21 cellular contexts compared by ENCODE assay signal in genomic region chr7:157684596-157685429, GRCh38.
DNase-seq lines count a peak whose midpoint lies in the region; ATAC-seq and TF ChIP-seq lines count a peak whose summit lies in the region.
"Had no signal": no experiment of that assay in that cellular context is flagged by ENCODE, and none has a peak within 500 bp of the region (broad histone marks: within the 10 kb centered on the region; RNA-seq: fewer than 3 reads in every experiment).

No MANE protein-coding gene starts in this region.

- H3K27me3 ChIP-seq in upper lobe of right lung, result peaks cover 100% of the 10 kb centered on the region

- ATAC-seq in Right ventricle myocardium inferior (no peak), upper lobe of right lung (no peak)
- ATAC-seq: body of pancreas, mucosa of descending colon had no signal

- peaks cover 5% of the 10 kb centered on the region for H3K4me1 Mint-ChIP-seq in chondrocyte (ENCODE audit: low read depth)

- H3K36me3 Mint-ChIP-seq in chondrocyte (ENCODE audit: low read depth), result no peaks in the 10 kb centered on the region
- H3K36me3 Mint-ChIP-seq: activated naive CD4-positive, alpha-beta T cell treated with anti-CD3 and anti-CD28 coated beads, Interleukin-2, amount 10 ng/mL, durations not matched to agents 7 days and 5 days had no signal

- H3K27me3 Mint-ChIP-seq in chondrocyte (ENCODE audit: low read depth), result peaks cover 71% of the 10 kb centered on the region

- H3K4me3 Mint-ChIP-seq in chondrocyte (ENCODE audit: unreplicated experiment), result no peak overlapping the region
- H3K4me3 Mint-ChIP-seq: activated CD4-positive, alpha-beta T cell treated with anti-CD3 and anti-CD28 coated beads, Interleukin-2, amount 10 ng/mL, durations not matched to agents 7 days and 5 days; activated naive CD4-positive, alpha-beta T cell treated with anti-CD3 and anti-CD28 coated beads, Interleukin-2, amount 10 ng/mL, durations not matched to agents 7 days and 5 days had no signal

- H3K27ac Mint-ChIP-seq in chondrocyte (ENCODE audit: unreplicated experiment), result no peak overlapping the region

- H3K9me3 ChIP-seq in upper lobe of right lung, result no peaks in the 10 kb centered on the region
- H3K9me3 ChIP-seq: body of pancreas, mucosa of descending colon, transverse colon had no signal

- no peaks in the 10 kb centered on the region for H3K36me3 ChIP-seq in upper lobe of right lung
- H3K36me3 ChIP-seq: transverse colon had no signal

- no peak overlapping the region for H3K4me3 ChIP-seq in upper lobe of right lung
- H3K4me3 ChIP-seq: body of pancreas, mucosa of descending colon, SK-N-MC had no signal

- H3K9me3 Mint-ChIP-seq in chondrocyte (ENCODE audit: low read depth), result no peaks in the 10 kb centered on the region
- H3K9me3 Mint-ChIP-seq: activated CD4-positive, alpha-beta T cell treated with anti-CD3 and anti-CD28 coated beads, Interleukin-2, amount 10 ng/mL, durations not matched to agents 7 days and 5 days; activated naive CD4-positive, alpha-beta T cell treated with anti-CD3 and anti-CD28 coated beads, Interleukin-2, amount 10 ng/mL, durations not matched to agents 7 days and 5 days had no signal

- intact Hi-C loops in cardiac septum (cut with DNase I) (no loop called here), Right ventricle myocardium inferior (cut with DNase I) (no loop called here), upper lobe of right lung (cut with DNase I) (no loop called here)

- TF ChIP-seq CTCF in chondrocyte (IDR thresholded peaks at IDR 0.05) (no peak), upper lobe of right lung (IDR thresholded peaks at IDR 0.05) (no peak)

- DNase-seq in cardiac septum (ENCODE audit: low spot score), result peak; percentile 50
- DNase-seq in Right ventricle myocardium inferior (ENCODE audit: missing footprints), result no peak
- peak; percentile 79 for DNase-seq in chondrocyte (ENCODE audit: low spot score)
- peak; percentile 79 for DNase-seq in mesenteric fat pad (ENCODE audit: low spot score)
- DNase-seq in upper lobe of right lung, result peak; percentile 47
- no peak for DNase-seq in GDM1 (lab: John Stamatoyannopoulos, UW)
- DNase-seq in mucosa of gallbladder (ENCODE audit: low spot score), result no peak
- DNase-seq in cerebellar nuclear complex (lab: John Stamatoyannopoulos, UW), result no peak
- DNase-seq: activated CD4-positive, alpha-beta T cell treated with anti-CD3 and anti-CD28 coated beads, Interleukin-2, amount 10 ng/mL, durations not matched to agents 7 days and 5 days; dermis blood vessel endothelial cell; DND-41; HCEC 1CT; KG1; kidney glomerular epithelial cell; mucosa of descending colon; NCI-H69; transverse colon had no signal

- peaks cover 4% of the 10 kb centered on the region for H3K4me1 ChIP-seq in upper lobe of right lung
- H3K4me1 ChIP-seq: parathyroid adenoma had no signal

- H3K27ac ChIP-seq in upper lobe of right lung, result no peak overlapping the region
- H3K27ac ChIP-seq: body of pancreas, parathyroid adenoma, SK-N-MC, transverse colon had no signal

Comparison
In these comparisons a context has a peak if more than half of its experiments do, and no peak if none do; other contexts are left out.
1. DNase-seq: peak in cardiac septum (single experiment), chondrocyte (single experiment), mesenteric fat pad (single experiment) and upper lobe of right lung (single experiment); none in Right ventricle myocardium inferior (single experiment), GDM1 (single experiment), mucosa of gallbladder (single experiment) and cerebellar nuclear complex (0 of 2).